ENCODE assay signal across 1 cellular context in the genomic region with DNA sequence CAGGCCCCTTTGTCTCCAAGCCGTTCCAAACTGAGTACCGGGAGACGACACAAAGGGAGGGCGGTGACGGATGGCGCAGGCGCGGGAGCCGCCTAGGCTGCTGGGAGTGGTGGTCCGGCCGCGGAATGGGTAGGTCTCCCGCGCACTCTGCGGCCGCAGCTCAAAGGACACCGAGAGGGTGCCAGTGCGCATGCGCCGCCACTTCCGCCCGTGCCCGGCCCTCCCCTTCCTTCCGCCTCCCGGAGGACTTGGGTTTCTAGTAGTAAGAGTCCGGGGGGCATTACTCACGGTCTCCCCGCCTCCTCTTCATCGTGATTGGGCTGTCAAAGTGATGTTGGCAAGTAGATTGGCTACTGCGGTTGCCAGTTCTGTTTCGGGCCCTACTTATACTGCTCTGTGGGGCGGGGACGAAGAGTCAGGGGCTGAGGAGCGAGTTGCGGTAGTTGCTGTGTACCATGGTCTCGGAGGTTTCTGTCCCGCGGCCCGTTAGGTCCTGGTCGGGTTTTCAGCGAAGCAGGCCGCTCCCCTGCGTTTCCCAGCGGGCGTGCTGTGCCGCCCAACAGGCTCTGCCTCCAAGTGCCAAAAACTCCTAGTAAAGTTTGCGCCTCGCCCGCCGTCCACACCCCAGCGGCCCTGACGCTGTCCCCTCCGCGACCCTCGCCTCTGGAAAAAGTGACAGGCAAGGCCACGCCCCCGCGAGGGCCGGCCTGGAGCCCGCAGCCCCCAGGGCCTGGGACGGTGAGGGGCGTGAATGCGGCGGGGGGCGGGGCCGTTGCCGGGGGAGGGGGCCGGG.
A peak's percentile ranks its signal among the peaks of the same experiment; 100 is the strongest.
TF ChIP-seq lines count a peak whose summit lies in the region.

No MANE protein-coding gene starts in this region.

TF ChIP-seq in K562, 482 proteins besides CTCF, POLR2A, EP300 and RAD21 (continued from another document and continues in another):
- TF ChIP-seq, protein P1, sequence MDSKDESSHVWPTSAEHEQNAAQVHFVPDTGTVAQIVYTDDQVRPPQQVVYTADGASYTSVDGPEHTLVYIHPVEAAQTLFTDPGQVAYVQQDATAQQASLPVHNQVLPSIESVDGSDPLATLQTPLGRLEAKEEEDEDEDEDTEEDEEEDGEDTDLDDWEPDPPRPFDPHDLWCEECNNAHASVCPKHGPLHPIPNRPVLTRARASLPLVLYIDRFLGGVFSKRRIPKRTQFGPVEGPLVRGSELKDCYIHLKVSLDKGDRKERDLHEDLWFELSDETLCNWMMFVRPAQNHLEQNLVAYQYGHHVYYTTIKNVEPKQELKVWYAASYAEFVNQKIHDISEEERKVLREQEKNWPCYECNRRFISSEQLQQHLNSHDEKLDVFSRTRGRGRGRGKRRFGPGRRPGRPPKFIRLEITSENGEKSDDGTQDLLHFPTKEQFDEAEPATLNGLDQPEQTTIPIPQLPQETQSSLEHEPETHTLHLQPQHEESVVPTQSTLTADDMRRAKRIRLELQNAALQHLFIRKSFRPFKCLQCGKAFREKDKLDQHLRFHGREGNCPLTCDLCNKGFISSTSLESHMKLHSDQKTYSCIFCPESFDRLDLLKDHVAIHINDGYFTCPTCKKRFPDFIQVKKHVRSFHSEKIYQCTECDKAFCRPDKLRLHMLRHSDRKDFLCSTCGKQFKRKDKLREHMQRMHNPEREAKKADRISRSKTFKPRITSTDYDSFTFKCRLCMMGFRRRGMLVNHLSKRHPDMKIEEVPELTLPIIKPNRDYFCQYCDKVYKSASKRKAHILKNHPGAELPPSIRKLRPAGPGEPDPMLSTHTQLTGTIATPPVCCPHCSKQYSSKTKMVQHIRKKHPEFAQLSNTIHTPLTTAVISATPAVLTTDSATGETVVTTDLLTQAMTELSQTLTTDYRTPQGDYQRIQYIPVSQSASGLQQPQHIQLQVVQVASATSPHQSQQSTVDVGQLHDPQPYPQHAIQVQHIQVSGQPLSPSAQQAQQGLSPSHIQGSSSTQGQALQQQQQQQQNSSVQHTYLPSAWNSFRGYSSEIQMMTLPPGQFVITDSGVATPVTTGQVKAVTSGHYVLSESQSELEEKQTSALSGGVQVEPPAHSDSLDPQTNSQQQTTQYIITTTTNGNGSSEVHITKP (IDR thresholded peaks at IDR 0.05; ENCODE audit: partially characterized antibody): peak; percentile 4
- TF ChIP-seq CC2D1A (IDR thresholded peaks at IDR 0.05) (no peak), ZNF212 (CRISPR knock-in tag; IDR thresholded peaks at IDR 0.05) (no peak), CEBPB (tag; IDR thresholded peaks at IDR 0.05) (no peak), ELF1 (tag; IDR thresholded peaks at IDR 0.05) (peak; percentile 80; the same call in 1 of the 2 replicates), ZNF239 (CRISPR knock-in tag; IDR thresholded peaks at IDR 0.05) (no peak), LARP7 (IDR thresholded peaks at IDR 0.05) (no peak), RBFOX2 (IDR thresholded peaks at IDR 0.05; ENCODE audit: low read depth, low read length) (peak; percentile 97), FOS (IDR thresholded peaks at IDR 0.05; ENCODE audit: extremely low read depth, insufficient read length) (peak; percentile 98), NR2C1 (IDR thresholded peaks at IDR 0.05) (no peak), NR2C1 (tag; IDR thresholded peaks at IDR 0.05) (no peak), SREBF2 (CRISPR knock-in tag; IDR thresholded peaks at IDR 0.05) (no peak), FOXP1 (CRISPR knock-in tag; IDR thresholded peaks at IDR 0.05) (0 out of 2 replicates have a peak, but pooled peaks have one; percentile 44), PHF21A (IDR thresholded peaks at IDR 0.05; ENCODE audit: borderline replicate concordance, low read depth) (no peak), NUFIP1 (IDR thresholded peaks at IDR 0.05; ENCODE audit: partially characterized antibody) (no peak), SP2 (IDR thresholded peaks at IDR 0.05; ENCODE audit: extremely low read depth, low read depth, low read length, poor library complexity, severe bottlenecking) (peak; percentile 71), HDAC3 (IDR thresholded peaks at IDR 0.05; ENCODE audit: borderline replicate concordance, partially characterized antibody) (no peak), TEAD1 (CRISPR knock-in tag; IDR thresholded peaks at IDR 0.05) (no peak)
- TF ChIP-seq, protein P2, sequence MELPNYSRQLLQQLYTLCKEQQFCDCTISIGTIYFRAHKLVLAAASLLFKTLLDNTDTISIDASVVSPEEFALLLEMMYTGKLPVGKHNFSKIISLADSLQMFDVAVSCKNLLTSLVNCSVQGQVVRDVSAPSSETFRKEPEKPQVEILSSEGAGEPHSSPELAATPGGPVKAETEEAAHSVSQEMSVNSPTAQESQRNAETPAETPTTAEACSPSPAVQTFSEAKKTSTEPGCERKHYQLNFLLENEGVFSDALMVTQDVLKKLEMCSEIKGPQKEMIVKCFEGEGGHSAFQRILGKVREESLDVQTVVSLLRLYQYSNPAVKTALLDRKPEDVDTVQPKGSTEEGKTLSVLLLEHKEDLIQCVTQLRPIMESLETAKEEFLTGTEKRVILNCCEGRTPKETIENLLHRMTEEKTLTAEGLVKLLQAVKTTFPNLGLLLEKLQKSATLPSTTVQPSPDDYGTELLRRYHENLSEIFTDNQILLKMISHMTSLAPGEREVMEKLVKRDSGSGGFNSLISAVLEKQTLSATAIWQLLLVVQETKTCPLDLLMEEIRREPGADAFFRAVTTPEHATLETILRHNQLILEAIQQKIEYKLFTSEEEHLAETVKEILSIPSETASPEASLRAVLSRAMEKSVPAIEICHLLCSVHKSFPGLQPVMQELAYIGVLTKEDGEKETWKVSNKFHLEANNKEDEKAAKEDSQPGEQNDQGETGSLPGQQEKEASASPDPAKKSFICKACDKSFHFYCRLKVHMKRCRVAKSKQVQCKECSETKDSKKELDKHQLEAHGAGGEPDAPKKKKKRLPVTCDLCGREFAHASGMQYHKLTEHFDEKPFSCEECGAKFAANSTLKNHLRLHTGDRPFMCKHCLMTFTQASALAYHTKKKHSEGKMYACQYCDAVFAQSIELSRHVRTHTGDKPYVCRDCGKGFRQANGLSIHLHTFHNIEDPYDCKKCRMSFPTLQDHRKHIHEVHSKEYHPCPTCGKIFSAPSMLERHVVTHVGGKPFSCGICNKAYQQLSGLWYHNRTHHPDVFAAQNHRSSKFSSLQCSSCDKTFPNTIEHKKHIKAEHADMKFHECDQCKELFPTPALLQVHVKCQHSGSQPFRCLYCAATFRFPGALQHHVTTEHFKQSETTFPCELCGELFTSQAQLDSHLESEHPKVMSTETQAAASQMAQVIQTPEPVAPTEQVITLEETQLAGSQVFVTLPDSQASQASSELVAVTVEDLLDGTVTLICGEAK (IDR thresholded peaks at IDR 0.05): peak; percentile 5; the same call in 1 of the 2 replicates
- TF ChIP-seq, protein P2 (CRISPR knock-in tag; IDR thresholded peaks at IDR 0.05): no peak
- TF ChIP-seq, protein P3, sequence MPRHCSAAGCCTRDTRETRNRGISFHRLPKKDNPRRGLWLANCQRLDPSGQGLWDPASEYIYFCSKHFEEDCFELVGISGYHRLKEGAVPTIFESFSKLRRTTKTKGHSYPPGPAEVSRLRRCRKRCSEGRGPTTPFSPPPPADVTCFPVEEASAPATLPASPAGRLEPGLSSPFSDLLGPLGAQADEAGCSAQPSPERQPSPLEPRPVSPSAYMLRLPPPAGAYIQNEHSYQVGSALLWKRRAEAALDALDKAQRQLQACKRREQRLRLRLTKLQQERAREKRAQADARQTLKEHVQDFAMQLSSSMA (CRISPR knock-in tag; IDR thresholded peaks at IDR 0.05): no peak
- TF ChIP-seq, protein P4, sequence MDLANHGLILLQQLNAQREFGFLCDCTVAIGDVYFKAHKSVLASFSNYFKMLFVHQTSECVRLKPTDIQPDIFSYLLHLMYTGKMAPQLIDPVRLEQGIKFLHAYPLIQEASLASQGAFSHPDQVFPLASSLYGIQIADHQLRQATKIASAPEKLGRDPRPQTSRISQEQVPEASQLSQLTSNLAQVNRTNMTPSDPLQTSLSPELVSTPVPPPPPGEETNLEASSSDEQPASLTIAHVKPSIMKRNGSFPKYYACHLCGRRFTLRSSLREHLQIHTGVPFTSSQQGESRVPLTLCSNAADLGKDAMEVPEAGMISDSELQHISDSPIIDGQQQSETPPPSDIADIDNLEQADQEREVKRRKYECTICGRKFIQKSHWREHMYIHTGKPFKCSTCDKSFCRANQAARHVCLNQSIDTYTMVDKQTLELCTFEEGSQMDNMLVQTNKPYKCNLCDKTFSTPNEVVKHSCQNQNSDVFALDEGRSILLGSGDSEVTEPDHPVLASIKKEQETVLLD (IDR thresholded peaks at IDR 0.05): peak; percentile 98
- TF ChIP-seq, protein P5, sequence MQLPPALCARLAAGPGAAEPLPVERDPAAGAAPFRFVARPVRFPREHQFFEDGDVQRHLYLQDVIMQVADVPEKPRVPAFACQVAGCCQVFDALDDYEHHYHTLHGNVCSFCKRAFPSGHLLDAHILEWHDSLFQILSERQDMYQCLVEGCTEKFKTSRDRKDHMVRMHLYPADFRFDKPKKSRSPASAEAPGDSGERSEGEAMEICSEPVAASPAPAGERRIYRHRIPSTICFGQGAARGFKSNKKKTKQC (CRISPR knock-in tag; IDR thresholded peaks at IDR 0.05): 0 out of 2 replicates have a peak, but pooled peaks have one; percentile 57
- TF ChIP-seq, protein P6, sequence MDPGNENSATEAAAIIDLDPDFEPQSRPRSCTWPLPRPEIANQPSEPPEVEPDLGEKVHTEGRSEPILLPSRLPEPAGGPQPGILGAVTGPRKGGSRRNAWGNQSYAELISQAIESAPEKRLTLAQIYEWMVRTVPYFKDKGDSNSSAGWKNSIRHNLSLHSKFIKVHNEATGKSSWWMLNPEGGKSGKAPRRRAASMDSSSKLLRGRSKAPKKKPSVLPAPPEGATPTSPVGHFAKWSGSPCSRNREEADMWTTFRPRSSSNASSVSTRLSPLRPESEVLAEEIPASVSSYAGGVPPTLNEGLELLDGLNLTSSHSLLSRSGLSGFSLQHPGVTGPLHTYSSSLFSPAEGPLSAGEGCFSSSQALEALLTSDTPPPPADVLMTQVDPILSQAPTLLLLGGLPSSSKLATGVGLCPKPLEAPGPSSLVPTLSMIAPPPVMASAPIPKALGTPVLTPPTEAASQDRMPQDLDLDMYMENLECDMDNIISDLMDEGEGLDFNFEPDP (CRISPR knock-in tag; IDR thresholded peaks at IDR 0.05): no peak
- TF ChIP-seq, protein P7, sequence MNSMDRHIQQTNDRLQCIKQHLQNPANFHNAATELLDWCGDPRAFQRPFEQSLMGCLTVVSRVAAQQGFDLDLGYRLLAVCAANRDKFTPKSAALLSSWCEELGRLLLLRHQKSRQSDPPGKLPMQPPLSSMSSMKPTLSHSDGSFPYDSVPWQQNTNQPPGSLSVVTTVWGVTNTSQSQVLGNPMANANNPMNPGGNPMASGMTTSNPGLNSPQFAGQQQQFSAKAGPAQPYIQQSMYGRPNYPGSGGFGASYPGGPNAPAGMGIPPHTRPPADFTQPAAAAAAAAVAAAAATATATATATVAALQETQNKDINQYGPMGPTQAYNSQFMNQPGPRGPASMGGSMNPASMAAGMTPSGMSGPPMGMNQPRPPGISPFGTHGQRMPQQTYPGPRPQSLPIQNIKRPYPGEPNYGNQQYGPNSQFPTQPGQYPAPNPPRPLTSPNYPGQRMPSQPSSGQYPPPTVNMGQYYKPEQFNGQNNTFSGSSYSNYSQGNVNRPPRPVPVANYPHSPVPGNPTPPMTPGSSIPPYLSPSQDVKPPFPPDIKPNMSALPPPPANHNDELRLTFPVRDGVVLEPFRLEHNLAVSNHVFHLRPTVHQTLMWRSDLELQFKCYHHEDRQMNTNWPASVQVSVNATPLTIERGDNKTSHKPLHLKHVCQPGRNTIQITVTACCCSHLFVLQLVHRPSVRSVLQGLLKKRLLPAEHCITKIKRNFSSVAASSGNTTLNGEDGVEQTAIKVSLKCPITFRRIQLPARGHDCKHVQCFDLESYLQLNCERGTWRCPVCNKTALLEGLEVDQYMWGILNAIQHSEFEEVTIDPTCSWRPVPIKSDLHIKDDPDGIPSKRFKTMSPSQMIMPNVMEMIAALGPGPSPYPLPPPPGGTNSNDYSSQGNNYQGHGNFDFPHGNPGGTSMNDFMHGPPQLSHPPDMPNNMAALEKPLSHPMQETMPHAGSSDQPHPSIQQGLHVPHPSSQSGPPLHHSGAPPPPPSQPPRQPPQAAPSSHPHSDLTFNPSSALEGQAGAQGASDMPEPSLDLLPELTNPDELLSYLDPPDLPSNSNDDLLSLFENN (IDR thresholded peaks at IDR 0.05; ENCODE audit: low read depth in 2 of 2, low read length in 2 of 2): peak in 1 of 2 experiments; percentile 68; a peak in 1 of 4 replicates
- TF ChIP-seq, protein P8, sequence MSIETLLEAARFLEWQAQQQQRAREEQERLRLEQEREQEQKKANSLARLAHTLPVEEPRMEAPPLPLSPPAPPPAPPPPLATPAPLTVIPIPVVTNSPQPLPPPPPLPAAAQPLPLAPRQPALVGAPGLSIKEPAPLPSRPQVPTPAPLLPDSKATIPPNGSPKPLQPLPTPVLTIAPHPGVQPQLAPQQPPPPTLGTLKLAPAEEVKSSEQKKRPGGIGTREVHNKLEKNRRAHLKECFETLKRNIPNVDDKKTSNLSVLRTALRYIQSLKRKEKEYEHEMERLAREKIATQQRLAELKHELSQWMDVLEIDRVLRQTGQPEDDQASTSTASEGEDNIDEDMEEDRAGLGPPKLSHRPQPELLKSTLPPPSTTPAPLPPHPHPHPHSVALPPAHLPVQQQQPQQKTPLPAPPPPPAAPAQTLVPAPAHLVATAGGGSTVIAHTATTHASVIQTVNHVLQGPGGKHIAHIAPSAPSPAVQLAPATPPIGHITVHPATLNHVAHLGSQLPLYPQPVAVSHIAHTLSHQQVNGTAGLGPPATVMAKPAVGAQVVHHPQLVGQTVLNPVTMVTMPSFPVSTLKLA (conservative IDR thresholded peaks at IDR 0.05): peak; percentile 24 to 66; a peak in 3 of 4 replicates
